In genomic region chr20:61684583-61685235, GRCh38 we compare ENCODE assay signal across 20 cellular contexts.
"Had no signal": no experiment of that assay in that cellular context is flagged by ENCODE, and none has a peak within 500 bp of the region (broad histone marks: within the 10 kb centered on the region; RNA-seq: fewer than 3 reads in every experiment).

No MANE protein-coding gene starts in this region.

- H3K4me3 ChIP-seq: ascending aorta, hepatocyte, lung, skin epidermis, tibial nerve, uterus had no signal

- H3K4me1 ChIP-seq: ascending aorta, tibial nerve, uterus had no signal

- H3K27ac ChIP-seq: ascending aorta, tibial nerve, uterus had no signal

- H3K9me3 Mint-ChIP-seq: activated CD4-positive, alpha-beta T cell treated with anti-CD3 and anti-CD28 coated beads, Interleukin-2, amount 10 ng/mL, durations not matched to agents 24 days and 14 days; activated T-cell treated with anti-CD3 and anti-CD28 coated beads, Interleukin-2, amount 50 U/mL, for 4 hours; dendritic cell treated with granulocyte-macrophage colony-stimulating factor and Interleukin-4, amounts not matched to agents 40 ng/mL and 50 ng/mL, for 4 days; mesothelial cell of epicardium had no signal

- DNase-seq: activated CD4-positive, alpha-beta T cell treated with anti-CD3 and anti-CD28 coated beads, Interleukin-2, amount 10 ng/mL, durations not matched to agents 24 days and 14 days; activated CD8-positive, alpha-beta T cell treated with anti-CD3 and anti-CD28 coated beads, Interleukin-2, amount 10 ng/mL, durations not matched to agents 7 days and 5 days; activated effector memory CD4-positive, alpha-beta T cell treated with Interleukin-2 at 50 U/mL for 16 hours; activated naive CD4-positive, alpha-beta T cell treated with anti-CD3 and anti-CD28 coated beads, Interleukin-2, amount 10 ng/mL, durations not matched to agents 7 days and 5 days; activated T-cell treated with anti-CD3 and anti-CD28 coated beads, Interleukin-2, amount 50 U/mL, for 4 hours; effector memory CD4-positive, alpha-beta T cell; occipital lobe; stimulated activated naive CD8-positive, alpha-beta T cell treated with anti-CD3 and anti-CD28 coated beads, Interleukin-15, Interleukin-2, amounts not matched to agents 100 U/mL and 50 U/mL, for 24 hours; T1000; uterus had no signal

- H3K9me3 ChIP-seq: ascending aorta, tibial nerve, uterus had no signal

- H3K27me3 Mint-ChIP-seq: activated CD4-positive, alpha-beta T cell treated with anti-CD3 and anti-CD28 coated beads, Interleukin-2, amount 10 ng/mL, durations not matched to agents 24 days and 14 days; activated naive CD4-positive, alpha-beta T cell treated with anti-CD3 and anti-CD28 coated beads, Interleukin-2, amount 10 ng/mL, durations not matched to agents 7 days and 5 days; dendritic cell treated with granulocyte-macrophage colony-stimulating factor and Interleukin-4, amounts not matched to agents 40 ng/mL and 50 ng/mL, for 4 days had no signal

- FAIRE-seq: endothelial cell of umbilical vein, islet of Langerhans had no signal

- H3K36me3 ChIP-seq: ascending aorta, tibial nerve, uterus had no signal

- H3K79me2 ChIP-seq: hepatocyte had no signal

- ATAC-seq: activated CD8-positive, alpha-beta T cell treated with anti-CD3 and anti-CD28 coated beads, Interleukin-2, amount 10 ng/mL, durations not matched to agents 7 days and 5 days; activated T-cell treated with anti-CD3 and anti-CD28 coated beads, Interleukin-2, amount 50 U/mL, for 4 hours; stimulated activated naive CD8-positive, alpha-beta T cell treated with anti-CD3 and anti-CD28 coated beads, Interleukin-15, Interleukin-2, amounts not matched to agents 100 U/mL and 50 U/mL, for 24 hours had no signal

- H3K4me2 ChIP-seq: hepatocyte had no signal

- H2AFZ ChIP-seq: hepatocyte had no signal

- H3K4me3 Mint-ChIP-seq: activated CD4-positive, alpha-beta T cell treated with anti-CD3 and anti-CD28 coated beads, Interleukin-2, amount 10 ng/mL, durations not matched to agents 24 days and 14 days; activated CD8-positive, alpha-beta T cell treated with anti-CD3 and anti-CD28 coated beads, Interleukin-2, amount 10 ng/mL, durations not matched to agents 7 days and 5 days; activated naive CD4-positive, alpha-beta T cell treated with anti-CD3 and anti-CD28 coated beads, Interleukin-2, amount 10 ng/mL, durations not matched to agents 7 days and 5 days; activated T-cell treated with anti-CD3 and anti-CD28 coated beads, Interleukin-2, amount 50 U/mL, for 4 hours; dendritic cell treated with granulocyte-macrophage colony-stimulating factor and Interleukin-4, amounts not matched to agents 40 ng/mL and 50 ng/mL, for 4 days; mesothelial cell of epicardium; nephron had no signal

- H3K27me3 ChIP-seq: ascending aorta, tibial nerve, uterus had no signal

- H3K27ac Mint-ChIP-seq: activated CD4-positive, alpha-beta T cell treated with anti-CD3 and anti-CD28 coated beads, Interleukin-2, amount 10 ng/mL, durations not matched to agents 24 days and 14 days; activated CD8-positive, alpha-beta T cell treated with anti-CD3 and anti-CD28 coated beads, Interleukin-2, amount 10 ng/mL, durations not matched to agents 7 days and 5 days; activated naive CD4-positive, alpha-beta T cell treated with anti-CD3 and anti-CD28 coated beads, Interleukin-2, amount 10 ng/mL, durations not matched to agents 7 days and 5 days; dendritic cell treated with granulocyte-macrophage colony-stimulating factor and Interleukin-4, amounts not matched to agents 40 ng/mL and 50 ng/mL, for 4 days; mesothelial cell of epicardium; nephron had no signal

- H3K4me1 Mint-ChIP-seq: activated CD4-positive, alpha-beta T cell treated with anti-CD3 and anti-CD28 coated beads, Interleukin-2, amount 10 ng/mL, durations not matched to agents 24 days and 14 days; activated naive CD4-positive, alpha-beta T cell treated with anti-CD3 and anti-CD28 coated beads, Interleukin-2, amount 10 ng/mL, durations not matched to agents 7 days and 5 days had no signal
